ENCODE assay signal across 10 cellular contexts in genomic region chr17:16442594-16443389, GRCh38. TPM values are rescaled to one million over a fixed set of nuclear protein-coding genes. Genes with fewer than 3 reads are reported as not detected.
DNase-seq lines count a peak whose midpoint lies in the region; ATAC-seq and TF ChIP-seq lines count a peak whose summit lies in the region.
"Had no signal": no experiment of that assay in that cellular context is flagged by ENCODE, and none has a peak within 500 bp of the region (broad histone marks: within the 10 kb centered on the region; RNA-seq: fewer than 3 reads in every experiment).

No MANE protein-coding gene starts in this region.

- H3K4me1 Mint-ChIP-seq in mesothelial cell of epicardium = peaks cover 46% of the 10 kb centered on the region
- peaks cover 33 to 64% (median 53%) of the 10 kb centered on the region in 4 donors for H3K4me1 Mint-ChIP-seq in naive thymus-derived CD8-positive, alpha-beta T cell

- peaks cover 77% of the 10 kb centered on the region for H3F3A ChIP-seq in DOHH2 (ENCODE audit: control insufficient read depth, insufficient read depth)

- peak overlapping the region; percentile 89 for H3K4me3 ChIP-seq in DOHH2 (ENCODE audit: low read length)
- no peak overlapping the region for H3K4me3 ChIP-seq in sigmoid colon
- H3K4me3 ChIP-seq: lower lobe of right lung had no signal

- in situ Hi-C loops in KBM-7 (cut with MboI; ENCODE audit: low pct_unique_long_range_greater_than_20kb, low sequenced_read_pairs) = no loop called here

- no peak for TF ChIP-seq POLR2A in sigmoid colon (IDR thresholded peaks at IDR 0.05)

- H3K27ac ChIP-seq in DOHH2 (ENCODE audit: low read depth, low read length) (peak overlapping the region; percentile 86), sigmoid colon (no peak overlapping the region)
- H3K27ac ChIP-seq: lower lobe of right lung had no signal

- DNase-seq in KBM-7 (peak; percentile 28), mesothelial cell of epicardium (ENCODE audit: low spot score in 2 of 2, unreplicated experiment in 2 of 2) (no peak), sigmoid colon (no peak), AG20443 (ENCODE audit: low spot score) (no peak), SW480 (ENCODE audit: low spot score) (no peak)
- DNase-seq in activated T-cell treated with anti-CD3 and anti-CD28 coated beads, Interleukin-2, amount 50 U/mL, for 48 hours = peak; percentile 62 to 67
- DNase-seq in naive thymus-derived CD8-positive, alpha-beta T cell = no peak
- DNase-seq: lower lobe of right lung had no signal

- TF ChIP-seq EP300 in sigmoid colon (IDR thresholded peaks at IDR 0.05) = no peak

- H3K36me3 ChIP-seq in DOHH2 (ENCODE audit: control insufficient read depth, low read length) (peaks cover 88% of the 10 kb centered on the region), sigmoid colon (peaks cover 7 to 55% (median 19%) of the 10 kb centered on the region in 4 donors)

- H3K4me2 ChIP-seq in DOHH2 (ENCODE audit: low read length) = peak overlapping the region; percentile 94

- H3K9me3 Mint-ChIP-seq in mesothelial cell of epicardium = no peaks in the 10 kb centered on the region
- no peaks in the 10 kb centered on the region for H3K9me3 Mint-ChIP-seq in naive thymus-derived CD8-positive, alpha-beta T cell

- intact Hi-C loops in sigmoid colon (cut with DNase I) = no loop called here

- peaks cover 20% of the 10 kb centered on the region for H3K36me3 Mint-ChIP-seq in mesothelial cell of epicardium
- H3K36me3 Mint-ChIP-seq in naive thymus-derived CD8-positive, alpha-beta T cell = peaks cover 4 to 56% (median 13%) of the 10 kb centered on the region in 3 donors

- H3K9me2 ChIP-seq in DOHH2 (replicated peaks; ENCODE audit: control insufficient read depth, low read length) = no peaks in the 10 kb centered on the region

- no peaks in the 10 kb centered on the region for H3K27me3 Mint-ChIP-seq in mesothelial cell of epicardium (ENCODE audit: low read depth)
- H3K27me3 Mint-ChIP-seq in naive thymus-derived CD8-positive, alpha-beta T cell = no peaks in the 10 kb centered on the region

- peaks cover 67% of the 10 kb centered on the region for H3K79me2 ChIP-seq in DOHH2 (ENCODE audit: control insufficient read depth, low read length)

- ATAC-seq in naive thymus-derived CD8-positive, alpha-beta T cell = no peak
- ATAC-seq: lower lobe of right lung, Right ventricle myocardium inferior had no signal

- 61 to 75% methylated on average over 6 of the region's 6 CpGs for WGBS in sigmoid colon, 2 donors

- POLR2A ChIA-PET in naive thymus-derived CD8-positive, alpha-beta T cell (lab: Charles Lee) = interaction anchor here (0.8 to 1.5 kb wide), 2 partner anchors 27 to 91 kb away, joined by 3 to 4 read pairs; partner anchors contain the start of gene TRPV2

- TF ChIP-seq CTCF in DOHH2 (IDR thresholded peaks at IDR 0.05; ENCODE audit: low read depth, low read length, poor library complexity, severe bottlenecking) (no peak), mesothelial cell of epicardium (IDR thresholded peaks at IDR 0.05; ENCODE audit: unreplicated experiment) (no peak), sigmoid colon (IDR thresholded peaks at IDR 0.05) (no peak)

- no peaks in the 10 kb centered on the region for H3K9me3 ChIP-seq in DOHH2 (ENCODE audit: control insufficient read depth, insufficient read depth, low read length)
- H3K9me3 ChIP-seq in sigmoid colon = no peaks in the 10 kb centered on the region
- H3K9me3 ChIP-seq: lower lobe of right lung had no signal

- peaks cover 16% of the 10 kb centered on the region; the same call in 1 of the 2 replicates for H4K20me1 ChIP-seq in DOHH2 (ENCODE audit: control insufficient read depth, insufficient read depth, low read depth, low read length)

- H3K27me3 ChIP-seq in DOHH2 (ENCODE audit: control insufficient read depth, low read length) = no peaks in the 10 kb centered on the region
- no peaks in the 10 kb centered on the region for H3K27me3 ChIP-seq in sigmoid colon

- H3K4me3 Mint-ChIP-seq in mesothelial cell of epicardium = no peak overlapping the region
- H3K4me3 Mint-ChIP-seq in naive thymus-derived CD8-positive, alpha-beta T cell = peak overlapping the region in 2 of 10 donors; percentile 29 to 45

- H3K27ac Mint-ChIP-seq in mesothelial cell of epicardium = peak overlapping the region; percentile 81
- H3K27ac Mint-ChIP-seq in naive thymus-derived CD8-positive, alpha-beta T cell = peak overlapping the region in 4 of 10 donors; percentile 33 to 71 (median 45)

- H3K4me1 ChIP-seq in DOHH2 (ENCODE audit: control insufficient read depth, low read length) = peaks cover 47% of the 10 kb centered on the region
- peaks cover 0 to 60% (median 41%) of the 10 kb centered on the region in 4 donors for H3K4me1 ChIP-seq in sigmoid colon

RNA-seq across cellular contexts. Expression of gene TRPV2, which starts 27.4 kb away (rescaled TPM):
- total RNA-seq in mesothelial cell of epicardium (1.9 to 4.5 TPM (median 2.1 TPM) in 3 replicates), sigmoid colon (10 to 100 TPM in 2 of 4 donors, 1 to 10 TPM in 2; 9.1 to 14.0 (median 10.6) TPM)
- 10 to 100 TPM in 1 of 3 donors, 1 to 10 TPM in 2; 3.7 to 13.4 (median 5.4) TPM for polyA plus RNA-seq in sigmoid colon
- 10 to 100 TPM; 60.9 to 65.0 TPM for total RNA-seq in naive thymus-derived CD8-positive, alpha-beta T cell
- 100 to 1,000 TPM in 1 of 3 donors, 10 to 100 TPM in 2; 87.0 to 109 (median 90.6) TPM for polyA plus RNA-seq in naive thymus-derived CD8-positive, alpha-beta T cell

RNA-seq across cellular contexts. Expression of gene LRRC75A, which starts 49.2 kb away (rescaled TPM):
- total RNA-seq in mesothelial cell of epicardium = 4.0 to 4.5 TPM (median 4.3 TPM) in 3 replicates
- total RNA-seq in sigmoid colon = 1 to 10 TPM; 2.2 to 5.7 (median 3.9) TPM
- 10 to 100 TPM; 25.5 to 40.5 (median 37.2) TPM for polyA plus RNA-seq in sigmoid colon
- 1 to 10 TPM; 7.4 to 8.9 TPM for total RNA-seq in naive thymus-derived CD8-positive, alpha-beta T cell
- polyA plus RNA-seq in naive thymus-derived CD8-positive, alpha-beta T cell = 1 to 10 TPM; 1.8 to 3.1 (median 2.1) TPM

Comparison
In these comparisons a context has a peak if more than half of its experiments do, and no peak if none do; other contexts are left out.
1. DNase-seq: peak in KBM-7 (single experiment) and activated T-cell treated with anti-CD3 and anti-CD28 coated beads, Interleukin-2, amount 50 U/mL, for 48 hours (2 of 2); none in mesothelial cell of epicardium (0 of 2), sigmoid colon (single experiment), AG20443 (single experiment), SW480 (single experiment) and naive thymus-derived CD8-positive, alpha-beta T cell (0 of 10).
2. RNA of gene TRPV2, which starts 27.4 kb away (total RNA-seq): 60.9 to 65.0 TPM in naive thymus-derived CD8-positive, alpha-beta T cell; 9.1 to 14.0 TPM in sigmoid colon and 1.9 to 4.5 TPM in mesothelial cell of epicardium; every median in the first group is over 4 times any median in the second.